ENCODE assay signal across 26 cellular contexts in genomic region chr4:160352637-160353036, GRCh38.
"Had no signal": no experiment of that assay in that cellular context is flagged by ENCODE, and none has a peak within 500 bp of the region (broad histone marks: within the 10 kb centered on the region; RNA-seq: fewer than 3 reads in every experiment).

No MANE protein-coding gene starts in this region.

- H3K4me1 ChIP-seq: lower lobe of right lung, prostate gland, right atrium auricular region, suprapubic skin, transverse colon, upper lobe of right lung, uterus had no signal

- H3K27me3 ChIP-seq: right atrium auricular region, suprapubic skin, transverse colon, upper lobe of right lung, uterus had no signal

- H3K27ac ChIP-seq: lower lobe of right lung, prostate gland, right atrium auricular region, suprapubic skin, transverse colon, upper lobe of right lung, uterus had no signal

- DNase-seq: dorsolateral prefrontal cortex; effector CD4-positive, alpha-beta T cell; hypothalamus; immature natural killer cell; islet precursor cell; kidney glomerular epithelial cell; left colon; left ventricle myocardium superior; lower lobe of right lung; naive thymus-derived CD8-positive, alpha-beta T cell; nephron progenitor cell; nucleus accumbens; stimulated activated CD4-positive, alpha-beta T cell treated with anti-CD3 and anti-CD28 coated beads, Interleukin-12 subunit alpha, Interleukin-12 subunit beta, amount 100 ng/mL, for 4 hours; stimulated activated CD4-positive, alpha-beta T cell treated with anti-CD3 and anti-CD28 coated beads, Interleukin-1b, Interleukin-23, amount 100 ng/mL, for 48 hours; stimulated activated CD4-positive, alpha-beta T cell treated with anti-CD3 and anti-CD28 coated beads, Interleukin-4, amount 100 ng/mL, for 1 hour; stimulated activated CD8-positive, alpha-beta memory T cell treated with anti-CD3 and anti-CD28 coated beads, Interleukin-4, amount 100 ng/mL, for 48 hours; stimulated activated naive CD4-positive, alpha-beta T cell; stimulated activated naive CD8-positive, alpha-beta T cell treated with anti-CD3 and anti-CD28 coated beads, Interleukin-15, amount 100 ng/mL, for 72 hours; transverse colon; upper lobe of right lung; uterus had no signal

- H3K36me3 ChIP-seq: lower lobe of right lung, prostate gland, right atrium auricular region, suprapubic skin, transverse colon, upper lobe of right lung, uterus had no signal

- ATAC-seq: left colon; left ventricle myocardium superior; lower lobe of right lung; naive thymus-derived CD8-positive, alpha-beta T cell; sciatic nerve; stimulated activated naive CD8-positive, alpha-beta T cell treated with anti-CD3 and anti-CD28 coated beads, Interleukin-15, amount 100 ng/mL, for 72 hours; upper lobe of right lung had no signal

- H3K4me3 ChIP-seq: dorsolateral prefrontal cortex, lower lobe of right lung, prostate gland, right atrium auricular region, smooth muscle cell, suprapubic skin, transverse colon, upper lobe of right lung, uterus had no signal

- H3K4me2 ChIP-seq: smooth muscle cell had no signal
